1 cellular context compared by ENCODE assay signal in genomic region chr12:57131896-57132744, GRCh38.
TF ChIP-seq lines count a peak whose summit lies in the region.

No MANE protein-coding gene starts in this region.

TF ChIP-seq in HepG2, 621 proteins besides CTCF, POLR2A, EP300 and RAD21:
- TF ChIP-seq JUNB (CRISPR knock-in tag; IDR thresholded peaks at IDR 0.05; ENCODE audit: borderline replicate concordance) (no peak), ZNF446 (CRISPR knock-in tag; IDR thresholded peaks at IDR 0.05) (0 out of 2 replicates have a peak, but pooled peaks have one; percentile 26), ETV5 (CRISPR knock-in tag; IDR thresholded peaks at IDR 0.05; ENCODE audit: borderline replicate concordance) (peak; percentile 48; the same call in 1 of the 2 replicates), NCOA1 (CRISPR knock-in tag; IDR thresholded peaks at IDR 0.05) (no peak), ELF1 (CRISPR knock-in tag; IDR thresholded peaks at IDR 0.05) (no peak), NR2C2 (CRISPR knock-in tag; IDR thresholded peaks at IDR 0.05; ENCODE audit: borderline replicate concordance) (peak; percentile 48; the same call in 1 of the 2 replicates), GABPA (IDR thresholded peaks at IDR 0.05; ENCODE audit: low read depth, low read length) (peak; percentile 37), GABPA (CRISPR knock-in tag; IDR thresholded peaks at IDR 0.05; ENCODE audit: low read depth) (peak; percentile 80), GABPB1 (CRISPR knock-in tag; IDR thresholded peaks at IDR 0.05) (0 out of 2 replicates have a peak, but pooled peaks have one; percentile 28)
- TF ChIP-seq, protein P1, sequence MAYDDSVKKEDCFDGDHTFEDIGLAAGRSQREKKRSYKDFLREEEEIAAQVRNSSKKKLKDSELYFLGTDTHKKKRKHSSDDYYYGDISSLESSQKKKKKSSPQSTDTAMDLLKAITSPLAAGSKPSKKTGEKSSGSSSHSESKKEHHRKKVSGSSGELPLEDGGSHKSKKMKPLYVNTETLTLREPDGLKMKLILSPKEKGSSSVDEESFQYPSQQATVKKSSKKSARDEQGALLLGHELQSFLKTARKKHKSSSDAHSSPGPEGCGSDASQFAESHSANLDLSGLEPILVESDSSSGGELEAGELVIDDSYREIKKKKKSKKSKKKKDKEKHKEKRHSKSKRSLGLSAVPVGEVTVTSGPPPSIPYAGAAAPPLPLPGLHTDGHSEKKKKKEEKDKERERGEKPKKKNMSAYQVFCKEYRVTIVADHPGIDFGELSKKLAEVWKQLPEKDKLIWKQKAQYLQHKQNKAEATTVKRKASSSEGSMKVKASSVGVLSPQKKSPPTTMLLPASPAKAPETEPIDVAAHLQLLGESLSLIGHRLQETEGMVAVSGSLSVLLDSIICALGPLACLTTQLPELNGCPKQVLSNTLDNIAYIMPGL (CRISPR knock-in tag; IDR thresholded peaks at IDR 0.05; ENCODE audit: borderline replicate concordance in 1 of 2, low read depth in 1 of 2): no peak
- TF ChIP-seq, protein P2, sequence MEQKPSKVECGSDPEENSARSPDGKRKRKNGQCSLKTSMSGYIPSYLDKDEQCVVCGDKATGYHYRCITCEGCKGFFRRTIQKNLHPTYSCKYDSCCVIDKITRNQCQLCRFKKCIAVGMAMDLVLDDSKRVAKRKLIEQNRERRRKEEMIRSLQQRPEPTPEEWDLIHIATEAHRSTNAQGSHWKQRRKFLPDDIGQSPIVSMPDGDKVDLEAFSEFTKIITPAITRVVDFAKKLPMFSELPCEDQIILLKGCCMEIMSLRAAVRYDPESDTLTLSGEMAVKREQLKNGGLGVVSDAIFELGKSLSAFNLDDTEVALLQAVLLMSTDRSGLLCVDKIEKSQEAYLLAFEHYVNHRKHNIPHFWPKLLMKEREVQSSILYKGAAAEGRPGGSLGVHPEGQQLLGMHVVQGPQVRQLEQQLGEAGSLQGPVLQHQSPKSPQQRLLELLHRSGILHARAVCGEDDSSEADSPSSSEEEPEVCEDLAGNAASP (CRISPR knock-in tag; IDR thresholded peaks at IDR 0.05; ENCODE audit: borderline replicate concordance): peak; percentile 32; the same call in 1 of the 2 replicates
